Comparison of ENCODE assay signal across 34 cellular contexts in genomic region chr3:141594357-141594756, GRCh38.
"Had no signal": no experiment of that assay in that cellular context is flagged by ENCODE, and none has a peak within 500 bp of the region (broad histone marks: within the 10 kb centered on the region; RNA-seq: fewer than 3 reads in every experiment).

No MANE protein-coding gene starts in this region.

- H3K4me3 ChIP-seq: body of pancreas, breast epithelium, SJCRH30, SK-N-MC had no signal

- ATAC-seq: activated naive CD4-positive, alpha-beta T cell treated with anti-CD3 and anti-CD28 coated beads, Interleukin-2, amount 50 U/mL, for 72 hours; activated T-cell treated with anti-CD3 and anti-CD28 coated beads, Interleukin-2, amount 50 U/mL, for 4 hours; body of pancreas; Panc1 had no signal

- H3K27ac ChIP-seq: body of pancreas, breast epithelium, SJCRH30, SK-N-MC had no signal

- H3K4me1 ChIP-seq: body of pancreas, breast epithelium, SJCRH30 had no signal

- H3K9me3 ChIP-seq: body of pancreas, breast epithelium, SJCRH30 had no signal

- H3K27me3 ChIP-seq: body of pancreas, breast epithelium, SJCRH30 had no signal

- H3K27ac Mint-ChIP-seq: activated B cell treated with CpG ODN at 0.5 μM for 24 hours; activated CD4-positive, alpha-beta memory T cell treated with anti-CD3 and anti-CD28 coated beads for 36 hours; activated naive CD4-positive, alpha-beta T cell treated with anti-CD3 and anti-CD28 coated beads for 36 hours; activated naive CD4-positive, alpha-beta T cell treated with anti-CD3 and anti-CD28 coated beads, Interleukin-2, amount 50 U/mL, for 72 hours; activated T-helper 1 cell treated with anti-CD3 and anti-CD28 coated beads, Interleukin-12 subunit alpha, Interleukin-12 subunit beta, Interleukin-2, Interleukin-4 antibody, amounts not matched to agents 30 ng/mL and 10 ng/mL and 1 ng/mL, durations not matched to agents 14 hours and 24 hours and 36 hours had no signal

- H3K36me3 ChIP-seq: breast epithelium had no signal

- H3K4me3 Mint-ChIP-seq: activated B cell treated with CpG ODN at 0.5 μM for 24 hours; activated CD4-positive, alpha-beta memory T cell treated with anti-CD3 and anti-CD28 coated beads for 36 hours; activated naive CD4-positive, alpha-beta T cell treated with anti-CD3 and anti-CD28 coated beads for 36 hours; activated T-cell treated with anti-CD3 and anti-CD28 coated beads, Interleukin-2, amount 50 U/mL, for 4 hours; activated T-helper 1 cell treated with anti-CD3 and anti-CD28 coated beads, Interleukin-12 subunit alpha, Interleukin-12 subunit beta, Interleukin-2, Interleukin-4 antibody, amounts not matched to agents 30 ng/mL and 10 ng/mL and 1 ng/mL, durations not matched to agents 14 hours and 24 hours and 36 hours had no signal

- FAIRE-seq: astrocyte had no signal

- H3K27me3 Mint-ChIP-seq: activated B cell treated with CpG ODN at 0.5 μM for 24 hours; activated CD4-positive, alpha-beta memory T cell treated with anti-CD3 and anti-CD28 coated beads for 36 hours had no signal

- H3K9me3 Mint-ChIP-seq: activated B cell treated with CpG ODN at 0.5 μM for 24 hours had no signal

- DNase-seq: activated B cell treated with CpG ODN at 0.5 μM for 24 hours; activated CD4-positive, alpha-beta memory T cell treated with anti-CD3 and anti-CD28 coated beads for 36 hours; activated CD4-positive, alpha-beta T cell treated with anti-CD3 and anti-CD28 coated beads for 4 hours; activated CD4-positive, alpha-beta T cell treated with anti-CD3 and anti-CD28 coated beads, Interleukin-2, amount 50 U/mL, for 1 hour; activated CD4-positive, CD25-positive, alpha-beta regulatory T cell treated with anti-CD3 and anti-CD28 coated beads, Interleukin-2, amount 50 U/mL, for 72 hours; activated CD8-positive, alpha-beta memory T cell treated with anti-CD3 and anti-CD28 coated beads, Interleukin-2, amount 50 U/mL, for 4 hours; activated gamma-delta T cell treated with Interleukin-2 at 50 U/mL for 16 hours; activated naive CD4-positive, alpha-beta T cell treated with anti-CD3 and anti-CD28 coated beads for 36 hours; activated T-cell treated with anti-CD3 and anti-CD28 coated beads for 4 hours; activated T-cell treated with anti-CD3 and anti-CD28 coated beads, Interleukin-2, amount 50 U/mL, for 4 hours; amygdala; body of pancreas; MV-4-11; NCI-H1092 treated with DMSO at 0.1 percent for 48 hours; NCI-H1417; NCI-H146; NCI-H187; NCI-H2029 treated with DMSO at 0.1 percent for 48 hours; NCI-H2107; NCI-H2171; NCI-H2227 treated with DMSO at 0.1 percent for 48 hours; NCI-H446; NCI-H510A treated with DMSO at 0.1 percent for 48 hours; NCI-H526 treated with DMSO at 0.1 percent for 48 hours; NCI-H774; SHP77; SJCRH30; T1000 had no signal

- H3K4me1 Mint-ChIP-seq: activated B cell treated with CpG ODN at 0.5 μM for 24 hours had no signal
